Comparison of ENCODE assay signal across 13 cellular contexts in the genomic region with DNA sequence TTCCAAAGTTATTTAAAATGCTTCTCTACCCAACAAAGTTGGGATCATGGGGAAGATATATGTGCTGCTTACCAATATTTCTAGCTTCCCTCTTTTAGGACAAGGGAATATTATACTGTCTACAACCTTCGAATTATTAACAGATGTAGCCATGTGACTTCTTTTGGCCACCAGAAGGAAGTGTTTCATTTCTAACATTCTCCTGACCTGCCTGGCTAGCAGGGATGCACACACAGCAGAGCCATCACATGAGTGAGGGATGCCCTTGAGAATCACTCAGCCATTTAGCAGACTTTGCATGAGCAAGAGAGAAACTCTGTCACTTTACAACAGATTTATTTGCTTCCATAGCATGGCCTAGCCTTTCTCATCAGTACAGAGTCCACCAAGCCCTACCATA.
DNase-seq lines count a peak whose midpoint lies in the region; ATAC-seq and TF ChIP-seq lines count a peak whose summit lies in the region.
"Had no signal": no experiment of that assay in that cellular context is flagged by ENCODE, and none has a peak within 500 bp of the region (broad histone marks: within the 10 kb centered on the region; RNA-seq: fewer than 3 reads in every experiment).

No MANE protein-coding gene starts in this region.

- intact Hi-C loops in prostate gland (cut with DNase I): no loop called here

- no peaks in the 10 kb centered on the region for H3K4me1 ChIP-seq in prostate gland (replicated peaks)
- H3K4me1 ChIP-seq: uterus had no signal

- no peaks in the 10 kb centered on the region for H3K36me3 ChIP-seq in prostate gland
- H3K36me3 ChIP-seq: adrenal gland, uterus had no signal

- H3K4me3 Mint-ChIP-seq in memory B cell: no peak overlapping the region
- H3K4me3 Mint-ChIP-seq: T-cell had no signal

- peaks cover 9% of the 10 kb centered on the region for H3K36me3 Mint-ChIP-seq in memory B cell
- H3K36me3 Mint-ChIP-seq: T-cell had no signal

- no peaks in the 10 kb centered on the region for H3K27me3 ChIP-seq in prostate gland (replicated peaks; ENCODE audit: insufficient read depth)
- H3K27me3 ChIP-seq: adrenal gland, uterus had no signal

- no peaks in the 10 kb centered on the region for H3K27me3 Mint-ChIP-seq in memory B cell

- H3K4me3 ChIP-seq in prostate gland: no peak overlapping the region
- H3K4me3 ChIP-seq: adrenal gland, uterus had no signal

- no peaks in the 10 kb centered on the region for H3K9me3 Mint-ChIP-seq in memory B cell
- H3K9me3 Mint-ChIP-seq: T-cell had no signal

- peak overlapping the region; percentile 81 for H3K27ac Mint-ChIP-seq in memory B cell
- H3K27ac Mint-ChIP-seq: T-cell had no signal

- TF ChIP-seq CTCF in prostate gland (IDR thresholded peaks at IDR 0.05): no peak

- H3K9me3 ChIP-seq in prostate gland: no peaks in the 10 kb centered on the region
- H3K9me3 ChIP-seq: adrenal gland, uterus had no signal

- no peak overlapping the region for H3K27ac ChIP-seq in prostate gland
- H3K27ac ChIP-seq: adrenal gland, uterus had no signal

- 96% methylated on average over 1 of the region's 1 CpG for WGBS in prostate gland

- no peak for DNase-seq in memory B cell (ENCODE audit: low spot score in 2 of 2)
- DNase-seq in retina: no peak
- no peak for DNase-seq in epidermal melanocyte (ENCODE audit: insufficient read length, low spot score)
- DNase-seq in prostate gland (ENCODE audit: low spot score): no peak
- DNase-seq: adrenal gland, head of caudate nucleus, KBM-7, right cardiac atrium, T-cell, uterus had no signal

- ATAC-seq in GM18870 (IDR thresholded peaks at IDR 0.05; ENCODE audit: unreplicated experiment) (peak; percentile 26), GM21723 (IDR thresholded peaks at IDR 0.05; ENCODE audit: unreplicated experiment) (peak; percentile 16), HG03175 (IDR thresholded peaks at IDR 0.05; ENCODE audit: unreplicated experiment) (peak; percentile 18), memory B cell (ENCODE audit: low read depth) (no peak)
- ATAC-seq: right cardiac atrium, T-cell had no signal

- no peak for TF ChIP-seq POLR2A in prostate gland (IDR thresholded peaks at IDR 0.05)

- H3K4me1 Mint-ChIP-seq in memory B cell: peaks cover 46% of the 10 kb centered on the region
